ENCODE assay signal across 21 cellular contexts in genomic region chr4:94909645-94910044, GRCh38.
DNase-seq lines count a peak whose midpoint lies in the region; TF ChIP-seq lines count a peak whose summit lies in the region.
"Had no signal": no experiment of that assay in that cellular context is flagged by ENCODE, and none has a peak within 500 bp of the region (broad histone marks: within the 10 kb centered on the region; RNA-seq: fewer than 3 reads in every experiment).

No MANE protein-coding gene starts in this region.

- peaks cover 19% of the 10 kb centered on the region for H3K4me1 Mint-ChIP-seq in nephron

- peak overlapping the region; percentile 49 to 76 (median 56) for H3K27ac Mint-ChIP-seq in nephron

- no peaks in the 10 kb centered on the region for H3K27me3 Mint-ChIP-seq in nephron (ENCODE audit: low read depth)

- no peak overlapping the region for H3K4me3 ChIP-seq in astrocyte of the cerebellum (ENCODE audit: low read depth, low read length)
- H3K4me3 ChIP-seq: A549, K562 had no signal

- peak; percentile 1 for DNase-seq in DMS79 (lab: John Stamatoyannopoulos, UW)
- peak; percentile 36 for DNase-seq in NCI-H1048 (lab: John Stamatoyannopoulos, UW)
- DNase-seq in astrocyte of the cerebellum (ENCODE audit: low read depth) = peak; percentile 66
- no peak for DNase-seq in AG08395 (ENCODE audit: low spot score)
- no peak for DNase-seq in KG1 (lab: John Stamatoyannopoulos, UW)
- no peak for DNase-seq in SIG-M5 treated with dmso at 0.1 percent for 504 hours (lab: John Stamatoyannopoulos, UW; ENCODE audit: unreplicated experiment)
- DNase-seq: BE2C; DMS 273 treated with DMSO at 0.1 percent for 48 hours; EL; GF-D8; MM.1S; NCI-H1092 treated with DMSO at 0.1 percent for 48 hours; NCI-H1436 treated with DMSO at 0.1 percent for 48 hours; NCI-H2029; NCI-H2227 treated with DMSO at 0.1 percent for 48 hours; NCI-H510A; NCI-H774; NK-92 treated with Interleukin-12 subunit alpha and Interleukin-12 subunit beta, amount 100 ng/mL, for 24 hours had no signal

- H3K4me3 Mint-ChIP-seq in nephron = no peak overlapping the region

- in situ Hi-C loops in astrocyte of the cerebellum (cut with HindIII; ENCODE audit: low sequenced_read_pairs) = no loop called here

- H3K36me3 Mint-ChIP-seq in nephron (ENCODE audit: low read depth) = peaks cover 8% of the 10 kb centered on the region

- TF ChIP-seq CTCF in astrocyte of the cerebellum (IDR thresholded peaks at IDR 0.05; ENCODE audit: low read depth, low read length, missing control alignments) = no peak
- no peak for TF ChIP-seq CTCF in nephron (IDR thresholded peaks at IDR 0.05; ENCODE audit: unreplicated experiment in 3 of 3)

- H3K9me3 Mint-ChIP-seq in nephron = peaks cover 4% of the 10 kb centered on the region

Comparison
In these comparisons a context has a peak if more than half of its experiments do, and no peak if none do; other contexts are left out.
1. DNase-seq: peak in DMS79 (single experiment), NCI-H1048 (single experiment) and astrocyte of the cerebellum (single experiment); none in AG08395 (single experiment), KG1 (single experiment) and SIG-M5 treated with dmso at 0.1 percent for 504 hours (single experiment).